8 cellular contexts compared by ENCODE assay signal in the genomic region with DNA sequence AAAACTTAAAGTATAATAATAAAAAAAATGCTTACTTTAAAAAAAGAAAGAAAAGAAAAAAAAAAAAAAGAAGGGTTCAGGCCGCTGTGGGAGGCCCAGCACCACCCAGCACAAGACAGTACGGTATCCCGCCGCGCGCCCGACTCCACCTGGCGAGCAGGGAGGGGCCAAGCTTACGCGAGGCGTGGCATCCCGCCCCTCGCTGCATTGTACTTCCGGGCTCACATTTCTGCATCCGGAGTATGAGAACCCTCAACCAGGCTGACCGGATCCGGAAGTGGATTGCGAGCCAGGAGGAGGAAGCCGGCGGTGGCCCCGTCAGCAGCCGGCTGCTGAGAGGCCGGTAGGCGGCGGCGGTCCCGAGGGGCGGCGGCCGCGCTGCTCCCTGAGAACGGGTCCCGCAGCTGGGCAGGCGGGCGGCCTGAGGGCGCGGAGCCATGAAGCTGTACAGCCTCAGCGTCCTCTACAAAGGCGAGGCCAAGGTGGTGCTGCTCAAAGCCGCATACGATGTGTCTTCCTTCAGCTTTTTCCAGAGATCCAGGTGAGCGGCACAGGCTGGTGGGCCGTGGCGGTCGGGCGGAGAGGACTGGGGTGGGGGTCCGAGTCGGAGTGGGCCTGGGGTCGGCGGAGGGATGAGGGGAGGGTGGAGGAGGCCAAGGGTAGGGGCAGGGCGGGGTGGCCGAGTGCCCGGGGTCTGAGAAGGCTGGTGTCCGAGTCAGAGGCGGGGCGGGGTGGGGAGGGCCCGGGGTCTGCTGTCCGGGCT. TPM values are rescaled to one million over a fixed set of nuclear protein-coding genes. Genes with fewer than 3 reads are reported as not detected.
DNase-seq lines count a peak whose midpoint lies in the region; ATAC-seq and TF ChIP-seq lines count a peak whose summit lies in the region.

A gene (plus strand): TSS at position 280 of the 763 bp plus-strand sequence. CDS start 158 bp downstream, at position 438.

- POLR2A ChIA-PET in WTC11 (lab: Charles Lee), result interaction anchor here (0.6 kb wide), 1 partner anchor 13 kb away, joined by 3 read pairs; no protein-coding TSS in a partner anchor

- CTCF ChIA-PET in WTC11 (lab: Charles Lee), result interaction anchor here (0.7 to 2.3 kb wide), 10 partner anchors 12 to 156 kb away, joined by 3 to 13 read pairs (median 4); a partner anchor contains a TSS

- WGBS in spleen, 5 donors, result 0 to 1% (median 1%) methylated on average over 30 to 58 of the region's 58 CpGs

- H3K4me1 ChIP-seq in spleen, result peaks cover 12 to 40% (median 28%) of the 10 kb centered on the region in 6 donors

- H3K27ac Mint-ChIP-seq in WTC11, result no peak within 1 kb of the TSS

- H3K9me3 ChIP-seq in spleen, result no peaks in the 10 kb centered on the region

- peak; percentile 60 for DNase-seq in AG09309 (ENCODE audit: low read depth)
- DNase-seq in NCI-H2227 treated with DMSO at 0.1 percent for 48 hours (lab: John Stamatoyannopoulos, UW), result peak; percentile 89
- peak; percentile 94 for DNase-seq in WTC11 (ENCODE audit: low spot score)
- peak; percentile 57 to 97 (median 88) for DNase-seq in caudate nucleus (lab: John Stamatoyannopoulos, UW)
- peak; percentile 97 for DNase-seq in inferior parietal cortex (ENCODE audit: extremely low spot score)
- peak; percentile 99 for DNase-seq in spleen

- H3K36me3 Mint-ChIP-seq in WTC11, result peaks cover 13% of the 10 kb centered on the region

- H3K4me1 Mint-ChIP-seq in WTC11, result peaks cover 14% of the 10 kb centered on the region

- peaks cover 23% of the 10 kb centered on the region for H3K27me3 Mint-ChIP-seq in WTC11 (ENCODE audit: low read depth)

- TF ChIP-seq CTCF in AG09309 (IDR thresholded peaks at IDR 0.05; ENCODE audit: control insufficient read depth, insufficient read depth, low read depth, low read length, missing control alignments), result peak; percentile 41
- no peak for TF ChIP-seq CTCF in WTC11 (IDR thresholded peaks at IDR 0.05)
- peak; percentile 59 to 91 (median 76) for TF ChIP-seq CTCF in spleen (IDR thresholded peaks at IDR 0.05 in 8 of 11, conservative IDR thresholded peaks at IDR 0.05 in 3 of 11)

- H3K27ac ChIP-seq in caudate nucleus (ENCODE audit: low read depth, low read length) (peak within 1 kb of the TSS; percentile 52), spleen (peak within 1 kb of the TSS; percentile 69 to 91 (median 82))

- intact Hi-C loops in spleen (cut with DNase I; ENCODE audit: low total_unique reads), result loop anchor here (5.0 kb wide), 1 partner anchor 114 kb away; no protein-coding TSS in a partner anchor

- TF ChIP-seq POLR2A in spleen (IDR thresholded peaks at IDR 0.05), result peak in 2 of 3 donors; percentile 8 to 73

- peaks cover 3% of the 10 kb centered on the region; the same call in 1 of the 2 replicates for H3K9me3 Mint-ChIP-seq in WTC11

- peaks cover 5 to 31% (median 18%) of the 10 kb centered on the region in 6 donors for H3K36me3 ChIP-seq in spleen

- H3K4me3 ChIP-seq in AG09309 (ENCODE audit: control insufficient read depth, low read depth, low read length) (peak within 1 kb of the TSS; percentile 73), spleen (peak within 1 kb of the TSS; percentile 76 to 97 (median 86))

- ATAC-seq in GM18909 (IDR thresholded peaks at IDR 0.05; ENCODE audit: poor library complexity, unreplicated experiment) (peak; percentile 99), HG03175 (IDR thresholded peaks at IDR 0.05; ENCODE audit: unreplicated experiment) (peak; percentile 98), WTC11 (peak; percentile 96)

- H3K27me3 ChIP-seq in spleen (replicated peaks in 1 of 7), result peaks cover 0 to 7% (median 0%) of the 10 kb centered on the region in 7 donors

- H3K4me3 Mint-ChIP-seq in WTC11, result peak within 1 kb of the TSS; percentile 85

TF ChIP-seq in WTC11, 78 proteins besides CTCF, POLR2A, EP300 and RAD21 (continues in another document):
- TF ChIP-seq MXD4 (CRISPR knock-in tag; IDR thresholded peaks at IDR 0.05; ENCODE audit: borderline replicate concordance), result no peak
- no peak for TF ChIP-seq CREB1 (CRISPR knock-in tag; IDR thresholded peaks at IDR 0.05)
- TF ChIP-seq, protein P1, sequence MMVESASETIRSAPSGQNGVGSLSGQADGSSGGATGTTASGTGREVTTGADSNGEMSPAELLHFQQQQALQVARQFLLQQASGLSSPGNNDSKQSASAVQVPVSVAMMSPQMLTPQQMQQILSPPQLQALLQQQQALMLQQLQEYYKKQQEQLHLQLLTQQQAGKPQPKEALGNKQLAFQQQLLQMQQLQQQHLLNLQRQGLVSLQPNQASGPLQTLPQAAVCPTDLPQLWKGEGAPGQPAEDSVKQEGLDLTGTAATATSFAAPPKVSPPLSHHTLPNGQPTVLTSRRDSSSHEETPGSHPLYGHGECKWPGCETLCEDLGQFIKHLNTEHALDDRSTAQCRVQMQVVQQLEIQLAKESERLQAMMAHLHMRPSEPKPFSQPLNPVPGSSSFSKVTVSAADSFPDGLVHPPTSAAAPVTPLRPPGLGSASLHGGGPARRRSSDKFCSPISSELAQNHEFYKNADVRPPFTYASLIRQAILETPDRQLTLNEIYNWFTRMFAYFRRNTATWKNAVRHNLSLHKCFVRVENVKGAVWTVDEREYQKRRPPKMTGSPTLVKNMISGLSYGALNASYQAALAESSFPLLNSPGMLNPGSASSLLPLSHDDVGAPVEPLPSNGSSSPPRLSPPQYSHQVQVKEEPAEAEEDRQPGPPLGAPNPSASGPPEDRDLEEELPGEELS (CRISPR knock-in tag; IDR thresholded peaks at IDR 0.05), result peak; percentile 53; the same call in 1 of the 2 replicates
- TF ChIP-seq, protein P2, sequence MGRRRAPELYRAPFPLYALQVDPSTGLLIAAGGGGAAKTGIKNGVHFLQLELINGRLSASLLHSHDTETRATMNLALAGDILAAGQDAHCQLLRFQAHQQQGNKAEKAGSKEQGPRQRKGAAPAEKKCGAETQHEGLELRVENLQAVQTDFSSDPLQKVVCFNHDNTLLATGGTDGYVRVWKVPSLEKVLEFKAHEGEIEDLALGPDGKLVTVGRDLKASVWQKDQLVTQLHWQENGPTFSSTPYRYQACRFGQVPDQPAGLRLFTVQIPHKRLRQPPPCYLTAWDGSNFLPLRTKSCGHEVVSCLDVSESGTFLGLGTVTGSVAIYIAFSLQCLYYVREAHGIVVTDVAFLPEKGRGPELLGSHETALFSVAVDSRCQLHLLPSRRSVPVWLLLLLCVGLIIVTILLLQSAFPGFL (CRISPR knock-in tag; IDR thresholded peaks at IDR 0.05; ENCODE audit: borderline replicate concordance), result no peak
- TF ChIP-seq EMX1 (CRISPR knock-in tag; IDR thresholded peaks at IDR 0.05), result no peak
- TF ChIP-seq, protein P3, sequence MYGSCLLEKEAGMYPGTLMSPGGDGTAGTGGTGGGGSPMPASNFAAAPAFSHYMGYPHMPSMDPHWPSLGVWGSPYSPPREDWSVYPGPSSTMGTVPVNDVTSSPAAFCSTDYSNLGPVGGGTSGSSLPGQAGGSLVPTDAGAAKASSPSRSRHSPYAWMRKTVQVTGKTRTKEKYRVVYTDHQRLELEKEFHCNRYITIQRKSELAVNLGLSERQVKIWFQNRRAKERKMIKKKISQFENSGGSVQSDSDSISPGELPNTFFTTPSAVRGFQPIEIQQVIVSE (CRISPR knock-in tag; IDR thresholded peaks at IDR 0.05; ENCODE audit: borderline replicate concordance), result no peak
- TF ChIP-seq, protein P4, sequence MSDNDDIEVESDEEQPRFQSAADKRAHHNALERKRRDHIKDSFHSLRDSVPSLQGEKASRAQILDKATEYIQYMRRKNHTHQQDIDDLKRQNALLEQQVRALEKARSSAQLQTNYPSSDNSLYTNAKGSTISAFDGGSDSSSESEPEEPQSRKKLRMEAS (CRISPR knock-in tag; IDR thresholded peaks at IDR 0.05), result peak; percentile 44; the same call in 1 of the 2 replicates
- TF ChIP-seq NR2C2 (CRISPR knock-in tag; IDR thresholded peaks at IDR 0.05), result peak; percentile 92
- TF ChIP-seq, protein P5, sequence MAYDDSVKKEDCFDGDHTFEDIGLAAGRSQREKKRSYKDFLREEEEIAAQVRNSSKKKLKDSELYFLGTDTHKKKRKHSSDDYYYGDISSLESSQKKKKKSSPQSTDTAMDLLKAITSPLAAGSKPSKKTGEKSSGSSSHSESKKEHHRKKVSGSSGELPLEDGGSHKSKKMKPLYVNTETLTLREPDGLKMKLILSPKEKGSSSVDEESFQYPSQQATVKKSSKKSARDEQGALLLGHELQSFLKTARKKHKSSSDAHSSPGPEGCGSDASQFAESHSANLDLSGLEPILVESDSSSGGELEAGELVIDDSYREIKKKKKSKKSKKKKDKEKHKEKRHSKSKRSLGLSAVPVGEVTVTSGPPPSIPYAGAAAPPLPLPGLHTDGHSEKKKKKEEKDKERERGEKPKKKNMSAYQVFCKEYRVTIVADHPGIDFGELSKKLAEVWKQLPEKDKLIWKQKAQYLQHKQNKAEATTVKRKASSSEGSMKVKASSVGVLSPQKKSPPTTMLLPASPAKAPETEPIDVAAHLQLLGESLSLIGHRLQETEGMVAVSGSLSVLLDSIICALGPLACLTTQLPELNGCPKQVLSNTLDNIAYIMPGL (CRISPR knock-in tag; IDR thresholded peaks at IDR 0.05), result peak; percentile 63; the same call in 1 of the 2 replicates
- TF ChIP-seq, protein P6, sequence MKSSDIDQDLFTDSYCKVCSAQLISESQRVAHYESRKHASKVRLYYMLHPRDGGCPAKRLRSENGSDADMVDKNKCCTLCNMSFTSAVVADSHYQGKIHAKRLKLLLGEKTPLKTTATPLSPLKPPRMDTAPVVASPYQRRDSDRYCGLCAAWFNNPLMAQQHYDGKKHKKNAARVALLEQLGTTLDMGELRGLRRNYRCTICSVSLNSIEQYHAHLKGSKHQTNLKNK (CRISPR knock-in tag; IDR thresholded peaks at IDR 0.05), result no peak
- no peak for TF ChIP-seq GTF2I (CRISPR knock-in tag; conservative IDR thresholded peaks at IDR 0.05)
- TF ChIP-seq ZNF423 (CRISPR knock-in tag; IDR thresholded peaks at IDR 0.05), result peak; percentile 86
- TF ChIP-seq RELA (CRISPR knock-in tag; IDR thresholded peaks at IDR 0.05; ENCODE audit: borderline replicate concordance), result peak; percentile 42; the same call in 1 of the 2 replicates
- TF ChIP-seq SP1 (CRISPR knock-in tag; conservative IDR thresholded peaks at IDR 0.05), result peak; percentile 94

RNA-seq across cellular contexts. Expression of the gene that starts here (rescaled TPM):
- total RNA-seq in WTC11 (2021) (82.2 to 102 TPM (median 83.7 TPM) in 3 replicates), spleen (10 to 100 TPM; 51.9 to 66.4 (median 56.6) TPM)
- 10 to 100 TPM; 26.9 to 49.0 (median 30.1) TPM for polyA plus RNA-seq in spleen

Comparison
In these comparisons a context has a peak if more than half of its experiments do, and no peak if none do; other contexts are left out.
1. Peak in every context shown above with its lines: DNase-seq, ATAC-seq, H3K4me3 ChIP-seq and H3K27ac ChIP-seq.